8 cellular contexts compared by ENCODE assay signal in the genomic region with DNA sequence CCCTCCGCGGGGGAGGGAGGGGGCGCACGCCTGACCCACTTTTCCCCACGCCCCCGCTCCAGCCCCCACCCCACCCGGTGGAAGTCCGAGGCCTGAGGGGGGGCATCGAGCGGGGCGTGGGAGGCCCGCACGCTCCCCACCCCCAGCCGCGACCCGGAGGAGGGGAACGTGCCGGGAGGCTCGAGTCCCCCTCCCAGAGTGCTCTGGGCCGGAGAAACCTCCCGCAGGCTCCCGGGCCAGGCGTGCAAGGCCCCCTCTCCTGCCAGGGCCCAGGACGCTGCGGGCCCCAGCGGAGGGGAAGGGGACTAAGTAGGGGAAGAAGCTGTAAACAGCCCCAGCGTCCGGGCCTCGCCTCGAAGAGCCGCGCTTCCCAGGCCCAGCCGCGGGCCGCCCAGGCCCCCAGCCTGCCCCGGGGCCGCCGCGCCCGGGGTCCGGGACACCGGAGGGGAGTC. TPM values are rescaled to one million over a fixed set of nuclear protein-coding genes. Genes with fewer than 3 reads are reported as not detected.
DNase-seq lines count a peak whose midpoint lies in the region; ATAC-seq and TF ChIP-seq lines count a peak whose summit lies in the region.

No MANE protein-coding gene starts in this region.

- TF ChIP-seq CTCF in VCaP (conservative IDR thresholded peaks at IDR 0.05) = no peak
- no peak for TF ChIP-seq CTCF in fibroblast of pulmonary artery (IDR thresholded peaks at IDR 0.05; ENCODE audit: low read length, missing control alignments)
- TF ChIP-seq CTCF in osteocyte (IDR thresholded peaks at IDR 0.05) = no peak

- H3K27me3 Mint-ChIP-seq in osteocyte (ENCODE audit: unreplicated experiment) = no peaks in the 10 kb centered on the region

- H3K4me1 Mint-ChIP-seq in osteocyte (ENCODE audit: unreplicated experiment) = peaks cover 50% of the 10 kb centered on the region

- peak; percentile 12 for ATAC-seq in HG02981 (IDR thresholded peaks at IDR 0.05; ENCODE audit: unreplicated experiment)
- no peak for ATAC-seq in GM18861 (IDR thresholded peaks at IDR 0.05; ENCODE audit: unreplicated experiment)

- peak overlapping the region; percentile 91 for H3K27ac ChIP-seq in VCaP

- no peaks in the 10 kb centered on the region for H3K9me3 Mint-ChIP-seq in osteocyte (ENCODE audit: unreplicated experiment)

- H3K27ac Mint-ChIP-seq in osteocyte (ENCODE audit: unreplicated experiment) = peak overlapping the region; percentile 70

- peak; percentile 44 for DNase-seq in NK-92 treated with Interleukin-12 subunit alpha and Interleukin-12 subunit beta, amount 100 ng/mL, for 24 hours (lab: John Stamatoyannopoulos, UW)
- DNase-seq in NK-92 (lab: John Stamatoyannopoulos, UW; ENCODE audit: unreplicated experiment) (no peak), fibroblast of pulmonary artery (ENCODE audit: low read depth) (no peak), osteocyte (ENCODE audit: extremely low spot score, unreplicated experiment) (no peak), NCI-H510A (lab: John Stamatoyannopoulos, UW) (no peak)

- peak overlapping the region; percentile 81 for H3K4me3 ChIP-seq in fibroblast of pulmonary artery (replicated peaks; ENCODE audit: low read depth, low read length)

- peak overlapping the region; percentile 90 for H3K4me3 Mint-ChIP-seq in osteocyte (ENCODE audit: unreplicated experiment)

- H3K36me3 Mint-ChIP-seq in osteocyte (ENCODE audit: unreplicated experiment) = peaks cover 2% of the 10 kb centered on the region

RNA-seq across cellular contexts. Expression of a gene that starts 0.3 kb away (rescaled TPM):
- total RNA-seq in osteocyte = 63.5 and 70.5 TPM in 2 replicates
